15 cellular contexts compared by ENCODE assay signal in the genomic region with DNA sequence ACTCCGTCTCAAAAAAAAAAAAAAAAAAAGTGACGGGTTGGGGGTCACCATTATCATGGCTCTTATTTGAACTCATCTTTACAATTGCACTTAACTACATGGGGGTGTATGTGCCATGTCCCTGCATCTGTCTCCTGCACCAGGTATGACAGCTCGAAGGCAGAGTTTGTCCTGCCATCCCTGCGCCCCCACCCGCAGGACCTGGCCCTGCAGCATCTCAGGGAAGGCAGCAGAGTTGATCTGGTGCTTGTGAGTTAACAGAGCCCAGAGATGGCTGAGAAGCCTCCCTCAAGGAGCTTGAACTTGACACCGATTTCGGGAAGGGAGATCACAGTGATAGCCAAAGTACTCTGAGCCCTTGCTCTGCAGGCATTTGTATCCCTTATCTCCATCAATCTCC. TPM values are rescaled to one million over a fixed set of nuclear protein-coding genes. Genes with fewer than 3 reads are reported as not detected.
"Had no signal": no experiment of that assay in that cellular context is flagged by ENCODE, and none has a peak within 500 bp of the region (broad histone marks: within the 10 kb centered on the region; RNA-seq: fewer than 3 reads in every experiment).

No MANE protein-coding gene starts in this region.

- H3K27ac ChIP-seq: body of pancreas, epithelial cell of prostate, gastrocnemius medialis, skin epidermis, thyroid gland, uterus had no signal

- H3K4me3 Mint-ChIP-seq: activated CD8-positive, alpha-beta T cell treated with anti-CD3 and anti-CD28 coated beads, Interleukin-2, amount 10 ng/mL, durations not matched to agents 7 days and 5 days; effector memory CD8-positive, alpha-beta T cell had no signal

- DNase-seq: activated CD4-positive, alpha-beta T cell treated with anti-CD3 and anti-CD28 coated beads for 48 hours; activated CD8-positive, alpha-beta T cell treated with anti-CD3 and anti-CD28 coated beads, Interleukin-2, amount 10 ng/mL, durations not matched to agents 7 days and 5 days; amniotic stem cell; body of pancreas; central memory CD4-positive, alpha-beta T cell; effector memory CD8-positive, alpha-beta T cell; gastrocnemius medialis; kidney; left ventricle myocardium inferior; thyroid gland; uterus had no signal

- H3K9me3 ChIP-seq: body of pancreas, gastrocnemius medialis, thyroid gland, uterus had no signal

- H3K9me3 Mint-ChIP-seq: activated naive CD4-positive, alpha-beta T cell treated with anti-CD3 and anti-CD28 coated beads, Interleukin-2, amount 50 U/mL, for 72 hours had no signal

- H3K36me3 Mint-ChIP-seq: activated naive CD4-positive, alpha-beta T cell treated with anti-CD3 and anti-CD28 coated beads, Interleukin-2, amount 50 U/mL, for 72 hours had no signal

- ATAC-seq: activated CD8-positive, alpha-beta T cell treated with anti-CD3 and anti-CD28 coated beads, Interleukin-2, amount 10 ng/mL, durations not matched to agents 7 days and 5 days; activated naive CD4-positive, alpha-beta T cell treated with anti-CD3 and anti-CD28 coated beads, Interleukin-2, amount 50 U/mL, for 72 hours; body of pancreas; effector memory CD8-positive, alpha-beta T cell; gastrocnemius medialis had no signal

- H3K27me3 ChIP-seq: uterus had no signal

- H3K27ac Mint-ChIP-seq: activated CD8-positive, alpha-beta T cell treated with anti-CD3 and anti-CD28 coated beads, Interleukin-2, amount 10 ng/mL, durations not matched to agents 7 days and 5 days; activated naive CD4-positive, alpha-beta T cell treated with anti-CD3 and anti-CD28 coated beads, Interleukin-2, amount 50 U/mL, for 72 hours; activated T-helper 2 cell treated with anti-CD3 and anti-CD28 coated beads, Interferon-gamma antibody, Interleukin-2, Interleukin-4, amounts not matched to agents 10 μg/mL and 5 μg/mL and 100 μg/mL, durations not matched to agents 14 hours and 24 hours and 36 hours; effector memory CD8-positive, alpha-beta T cell had no signal

RNA-seq across cellular contexts. Expression of a gene that starts 44.8 kb away (rescaled TPM):
- total RNA-seq: activated CD8-positive, alpha-beta T cell treated with anti-CD3 and anti-CD28 coated beads, Interleukin-2, amount 10 ng/mL, durations not matched to agents 7 days and 5 days; activated naive CD4-positive, alpha-beta T cell treated with anti-CD3 and anti-CD28 coated beads, Interleukin-2, amount 50 U/mL, for 72 hours; activated T-helper 2 cell treated with anti-CD3 and anti-CD28 coated beads, Interferon-gamma antibody, Interleukin-2, Interleukin-4, amounts not matched to agents 10 μg/mL and 5 μg/mL and 100 μg/mL, durations not matched to agents 14 hours and 24 hours and 36 hours; body of pancreas; gastrocnemius medialis; kidney; left ventricle myocardium inferior; uterus had no signal
